ENCODE assay signal across 1 cellular context in the genomic region with DNA sequence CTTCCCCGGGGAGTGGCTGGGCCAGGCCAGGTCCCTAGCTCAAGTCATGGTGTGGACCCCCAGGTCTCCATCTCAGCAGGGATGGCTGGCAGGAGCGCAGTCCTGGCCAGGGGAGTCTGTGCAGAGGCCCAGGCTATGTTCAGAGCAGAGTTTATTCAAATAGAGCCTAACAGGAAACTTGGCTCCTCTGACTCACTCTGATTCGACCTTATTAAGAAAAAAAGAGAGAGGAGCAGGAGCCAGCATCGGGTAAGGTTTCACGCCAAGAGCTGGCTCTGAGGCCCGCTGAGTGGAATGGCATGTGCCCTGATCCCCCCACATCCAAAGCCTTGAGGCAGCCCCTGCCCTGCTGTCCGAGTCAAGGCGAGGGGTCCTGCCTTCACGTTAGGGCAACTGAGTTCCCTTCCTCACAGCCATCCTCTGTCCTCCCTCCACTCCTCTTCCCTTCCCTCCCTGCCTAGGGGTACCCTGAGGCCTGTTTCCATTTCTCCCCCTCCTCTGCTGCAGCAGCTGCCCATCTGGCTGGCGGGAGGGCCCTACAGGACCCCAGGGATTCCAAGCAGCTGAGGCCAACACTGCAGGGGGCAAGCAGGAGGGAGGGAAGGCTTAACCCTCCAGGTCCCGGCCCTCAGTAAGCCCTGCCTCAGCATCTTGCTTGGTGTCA.
TF ChIP-seq lines count a peak whose summit lies in the region.

No MANE protein-coding gene starts in this region.

TF ChIP-seq in HCT116, 20 proteins besides CTCF, POLR2A, EP300 and RAD21:
- TF ChIP-seq, protein P1, sequence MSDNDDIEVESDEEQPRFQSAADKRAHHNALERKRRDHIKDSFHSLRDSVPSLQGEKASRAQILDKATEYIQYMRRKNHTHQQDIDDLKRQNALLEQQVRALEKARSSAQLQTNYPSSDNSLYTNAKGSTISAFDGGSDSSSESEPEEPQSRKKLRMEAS (IDR thresholded peaks at IDR 0.05): no peak
- TF ChIP-seq CEBPB (IDR thresholded peaks at IDR 0.05; ENCODE audit: low read depth) (no peak), EZH2 (IDR thresholded peaks at IDR 0.05) (no peak), JUND (IDR thresholded peaks at IDR 0.05) (no peak), CBX3 (IDR thresholded peaks at IDR 0.05; ENCODE audit: low read depth) (no peak), SRF (IDR thresholded peaks at IDR 0.05; ENCODE audit: low read depth) (no peak), ZBTB33 (IDR thresholded peaks at IDR 0.05; ENCODE audit: extremely low read depth, insufficient replicate concordance, low read length) (no peak), EZH2phosphoT487 (IDR thresholded peaks at IDR 0.05; ENCODE audit: borderline replicate concordance) (no peak), SP1 (IDR thresholded peaks at IDR 0.05; ENCODE audit: low read depth) (no peak)
- TF ChIP-seq, protein P2, sequence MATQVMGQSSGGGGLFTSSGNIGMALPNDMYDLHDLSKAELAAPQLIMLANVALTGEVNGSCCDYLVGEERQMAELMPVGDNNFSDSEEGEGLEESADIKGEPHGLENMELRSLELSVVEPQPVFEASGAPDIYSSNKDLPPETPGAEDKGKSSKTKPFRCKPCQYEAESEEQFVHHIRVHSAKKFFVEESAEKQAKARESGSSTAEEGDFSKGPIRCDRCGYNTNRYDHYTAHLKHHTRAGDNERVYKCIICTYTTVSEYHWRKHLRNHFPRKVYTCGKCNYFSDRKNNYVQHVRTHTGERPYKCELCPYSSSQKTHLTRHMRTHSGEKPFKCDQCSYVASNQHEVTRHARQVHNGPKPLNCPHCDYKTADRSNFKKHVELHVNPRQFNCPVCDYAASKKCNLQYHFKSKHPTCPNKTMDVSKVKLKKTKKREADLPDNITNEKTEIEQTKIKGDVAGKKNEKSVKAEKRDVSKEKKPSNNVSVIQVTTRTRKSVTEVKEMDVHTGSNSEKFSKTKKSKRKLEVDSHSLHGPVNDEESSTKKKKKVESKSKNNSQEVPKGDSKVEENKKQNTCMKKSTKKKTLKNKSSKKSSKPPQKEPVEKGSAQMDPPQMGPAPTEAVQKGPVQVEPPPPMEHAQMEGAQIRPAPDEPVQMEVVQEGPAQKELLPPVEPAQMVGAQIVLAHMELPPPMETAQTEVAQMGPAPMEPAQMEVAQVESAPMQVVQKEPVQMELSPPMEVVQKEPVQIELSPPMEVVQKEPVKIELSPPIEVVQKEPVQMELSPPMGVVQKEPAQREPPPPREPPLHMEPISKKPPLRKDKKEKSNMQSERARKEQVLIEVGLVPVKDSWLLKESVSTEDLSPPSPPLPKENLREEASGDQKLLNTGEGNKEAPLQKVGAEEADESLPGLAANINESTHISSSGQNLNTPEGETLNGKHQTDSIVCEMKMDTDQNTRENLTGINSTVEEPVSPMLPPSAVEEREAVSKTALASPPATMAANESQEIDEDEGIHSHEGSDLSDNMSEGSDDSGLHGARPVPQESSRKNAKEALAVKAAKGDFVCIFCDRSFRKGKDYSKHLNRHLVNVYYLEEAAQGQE (IDR thresholded peaks at IDR 0.05; ENCODE audit: low read depth): no peak
